ENCODE assay signal across 1 cellular context in genomic region chr16:67841198-67841815, GRCh38.
TF ChIP-seq lines count a peak whose summit lies in the region.

No MANE protein-coding gene starts in this region.

TF ChIP-seq in K562, 482 proteins besides CTCF, POLR2A, EP300 and RAD21 (continued from another document):
- TF ChIP-seq UBTF (IDR thresholded peaks at IDR 0.05; ENCODE audit: borderline replicate concordance in 1 of 2, low read depth in 2 of 2, low read length in 2 of 2) (peak in 1 of 2 experiments; percentile 75; a peak in 2 of 4 replicates), ZHX1 (conservative IDR thresholded peaks at IDR 0.05; ENCODE audit: low read length) (no peak), HDAC8 (tag; IDR thresholded peaks at IDR 0.05) (no peak), PKNOX1 (IDR thresholded peaks at IDR 0.05) (no peak), ZNF232 (CRISPR knock-in tag; IDR thresholded peaks at IDR 0.05) (no peak), ZNF785 (CRISPR knock-in tag; IDR thresholded peaks at IDR 0.05) (no peak), HDGF (IDR thresholded peaks at IDR 0.05) (0 out of 2 replicates have a peak, but pooled peaks have one; percentile 78), SMC3 (conservative IDR thresholded peaks at IDR 0.05; ENCODE audit: insufficient read depth, low read depth, low read length) (no peak), THAP12 (CRISPR knock-in tag; IDR thresholded peaks at IDR 0.05) (0 out of 2 replicates have a peak, but pooled peaks have one; percentile 33), DNMT1 (IDR thresholded peaks at IDR 0.05) (no peak), ZNF133 (CRISPR knock-in tag; IDR thresholded peaks at IDR 0.05) (no peak), ZFP1 (CRISPR knock-in tag; IDR thresholded peaks at IDR 0.05) (no peak), NCOA6 (IDR thresholded peaks at IDR 0.05) (peak; percentile 81), FOXJ2 (tag; IDR thresholded peaks at IDR 0.05) (peak; percentile 48; the same call in 1 of the 2 replicates), BCOR (IDR thresholded peaks at IDR 0.05) (no peak), DPF2 (IDR thresholded peaks at IDR 0.05) (peak; percentile 34; the same call in 1 of the 2 replicates), MYC (IDR thresholded peaks at IDR 0.05; ENCODE audit: low read depth, low read length) (peak; percentile 70), MYC (CRISPR knock-in tag; IDR thresholded peaks at IDR 0.05; ENCODE audit: borderline replicate concordance, low read depth) (no peak)
